9 cellular contexts compared by ENCODE assay signal in genomic region chr9:70888471-70888870, GRCh38.
"Had no signal": no experiment of that assay in that cellular context is flagged by ENCODE, and none has a peak within 500 bp of the region (broad histone marks: within the 10 kb centered on the region; RNA-seq: fewer than 3 reads in every experiment).

No MANE protein-coding gene starts in this region.

- DNase-seq: GM23248, GOT3, H7, H9, HCEC 1CT, HFFc6 had no signal

- H2AFZ ChIP-seq: GM23248, GM23338 had no signal

- H3K4me2 ChIP-seq: GM23338 had no signal

- ATAC-seq: GM23338, HCT116 had no signal

- H3K9ac ChIP-seq: GM23248 had no signal

- H3K4me3 ChIP-seq: GM23248, GM23338 had no signal

- FAIRE-seq: H1 had no signal

- H3K27ac ChIP-seq: GM23248 had no signal
